Comparison of ENCODE assay signal across 18 cellular contexts in the genomic region with DNA sequence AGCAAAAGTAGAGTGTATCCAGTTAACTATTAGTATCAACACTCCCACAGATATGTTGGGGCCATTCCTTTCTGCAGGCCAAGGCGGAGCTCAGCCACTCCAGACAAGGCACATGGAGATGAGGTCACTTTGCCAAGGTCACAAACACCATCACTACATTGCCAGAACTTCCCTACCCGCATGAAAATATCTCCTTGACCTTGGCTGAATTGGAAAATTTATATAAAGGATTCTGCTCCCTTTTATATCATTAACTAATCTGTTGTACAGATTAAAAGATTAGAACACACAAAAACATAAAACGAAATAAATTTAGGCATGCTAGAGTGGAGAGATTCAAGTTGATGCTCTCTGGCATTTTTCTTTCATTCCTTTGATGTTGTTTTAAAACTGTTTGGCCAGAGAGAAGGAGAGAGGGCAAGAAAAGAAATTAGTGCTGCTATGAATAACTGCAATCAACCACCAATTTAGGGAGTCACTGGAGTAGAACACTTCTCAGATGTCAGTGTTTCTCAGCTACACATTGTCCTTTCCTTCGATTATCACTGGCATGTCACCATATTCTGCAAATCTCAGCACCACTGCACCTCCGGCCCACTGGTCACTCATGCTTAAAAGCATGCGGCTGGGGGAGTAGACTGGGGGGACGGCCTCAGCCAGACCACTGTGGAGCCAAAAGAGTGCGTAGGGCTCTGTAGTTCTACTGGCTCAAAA.
A peak's percentile ranks its signal among the peaks of the same experiment; 100 is the strongest.
DNase-seq lines count a peak whose midpoint lies in the region; ATAC-seq and TF ChIP-seq lines count a peak whose summit lies in the region.
"Had no signal": no experiment of that assay in that cellular context is flagged by ENCODE, and none has a peak within 500 bp of the region (broad histone marks: within the 10 kb centered on the region; RNA-seq: fewer than 3 reads in every experiment).

No MANE protein-coding gene starts in this region.

- TF ChIP-seq POLR2A in ovary (IDR thresholded peaks at IDR 0.05): no peak

- peak overlapping the region in 1 of 2 donors; percentile 59 for H3K27ac ChIP-seq in ovary
- H3K27ac ChIP-seq: left lung, right lobe of liver, stomach had no signal

- TF ChIP-seq CTCF in ovary (IDR thresholded peaks at IDR 0.05): no peak

- H3K27me3 ChIP-seq in ovary: no peaks in the 10 kb centered on the region
- H3K27me3 ChIP-seq: left lung, right lobe of liver, stomach had no signal

- intact Hi-C loops in ovary (cut with DNase I): loop anchor here in 1 of 4 donors (5.0 kb wide), 1 partner anchor 55 kb away; no protein-coding TSS in a partner anchor

- H3K4me3 ChIP-seq in ovary: no peak overlapping the region
- H3K4me3 ChIP-seq: left lung, right lobe of liver, stomach had no signal

- no peaks in the 10 kb centered on the region for H3K9me3 ChIP-seq in ovary
- H3K9me3 ChIP-seq: left lung, right lobe of liver, stomach had no signal

- no peaks in the 10 kb centered on the region for H3K36me3 ChIP-seq in ovary
- H3K36me3 ChIP-seq: left lung, right lobe of liver, stomach had no signal

- H3K4me1 ChIP-seq in ovary (ENCODE audit: insufficient read depth): peaks cover 6% of the 10 kb centered on the region
- H3K4me1 ChIP-seq: left lung, right lobe of liver had no signal

- peak; percentile 28 to 76 (median 52) for DNase-seq in ovary
- no peak for DNase-seq in NCI-H2196 (lab: John Stamatoyannopoulos, UW; ENCODE audit: unreplicated experiment)
- DNase-seq in NOMO-1 treated with DMSO at 0.1 percent for 48 hours (lab: John Stamatoyannopoulos, UW; ENCODE audit: unreplicated experiment): no peak
- DNase-seq: activated CD4-positive, alpha-beta T cell treated with anti-CD3 and anti-CD28 coated beads for 48 hours; C1 segment of cervical spinal cord; IMR-90; left lung; naive thymus-derived CD8-positive, alpha-beta T cell; NCI-H1105 treated with DMSO at 0.1 percent for 48 hours; NCI-H510A treated with DMSO at 0.1 percent for 48 hours; right lobe of liver; stomach; T-helper 17 cell had no signal

- no peak for TF ChIP-seq EP300 in ovary (IDR thresholded peaks at IDR 0.05)

- WGBS in ovary, 3 donors: 7 to 14% (median 7%) methylated on average over 8 of the region's 8 CpGs

- ATAC-seq in GM18870 (IDR thresholded peaks at IDR 0.05; ENCODE audit: unreplicated experiment) (peak; percentile 35), GM21737 (IDR thresholded peaks at IDR 0.05; ENCODE audit: unreplicated experiment) (peak; percentile 43), HG03469 (IDR thresholded peaks at IDR 0.05; ENCODE audit: unreplicated experiment) (peak; percentile 33), HG02571 (IDR thresholded peaks at IDR 0.05; ENCODE audit: unreplicated experiment) (no peak), HG03439 (IDR thresholded peaks at IDR 0.05; ENCODE audit: unreplicated experiment) (no peak)
- ATAC-seq: left lung; naive thymus-derived CD8-positive, alpha-beta T cell; right lobe of liver; T-helper 17 cell had no signal

Comparison
In these comparisons a context has a peak if more than half of its experiments do, and no peak if none do; other contexts are left out.
1. ATAC-seq: peak in GM18870 (single experiment), GM21737 (single experiment) and HG03469 (single experiment); none in HG02571 (single experiment) and HG03439 (single experiment).
2. DNase-seq: peak in ovary (5 of 5); none in NCI-H2196 (single experiment) and NOMO-1 treated with DMSO at 0.1 percent for 48 hours (single experiment).